ENCODE assay signal across 35 cellular contexts in the genomic region with DNA sequence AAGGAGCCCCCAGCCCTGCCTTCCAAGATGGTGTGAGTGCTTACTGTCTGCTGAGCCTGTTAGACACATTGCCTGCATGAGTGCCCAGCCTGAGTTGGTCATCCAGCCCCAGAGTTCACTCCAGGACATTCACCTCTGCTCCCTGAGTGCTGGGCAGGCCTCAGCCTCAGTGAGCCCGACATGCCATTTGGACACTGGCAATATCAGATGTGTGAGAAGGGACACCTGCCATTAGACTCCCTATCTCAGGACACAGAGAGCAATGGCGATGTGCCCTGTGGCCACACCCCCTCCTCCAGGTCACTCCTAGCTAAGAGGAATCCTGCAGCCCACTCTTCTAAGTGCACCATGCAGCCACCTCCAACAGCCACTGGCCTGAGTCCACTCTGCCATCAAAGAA. TPM values are rescaled to one million over a fixed set of nuclear protein-coding genes. Genes with fewer than 3 reads are reported as not detected.
"Had no signal": no experiment of that assay in that cellular context is flagged by ENCODE, and none has a peak within 500 bp of the region (broad histone marks: within the 10 kb centered on the region; RNA-seq: fewer than 3 reads in every experiment).

No MANE protein-coding gene starts in this region.

- H3K9me3 ChIP-seq: ascending aorta, breast epithelium had no signal

- H3K27me3 ChIP-seq: ascending aorta, brain microvascular endothelial cell, breast epithelium had no signal

- H3K27ac ChIP-seq: ascending aorta, brain microvascular endothelial cell, breast epithelium, VCaP had no signal

- H3K4me1 ChIP-seq: ascending aorta, breast epithelium had no signal

- DNase-seq: activated B cell treated with CpG ODN at 0.5 μM for 24 hours; activated CD4-positive, alpha-beta memory T cell treated with anti-CD3 and anti-CD28 coated beads for 36 hours; activated CD4-positive, alpha-beta T cell treated with anti-CD3 and anti-CD28 coated beads for 4 hours; activated CD4-positive, alpha-beta T cell treated with anti-CD3 and anti-CD28 coated beads, Interleukin-2, amount 10 ng/mL, durations not matched to agents 24 days and 14 days; activated CD4-positive, alpha-beta T cell treated with anti-CD3 and anti-CD28 coated beads, Interleukin-2, amount 50 U/mL, for 1 hour; activated CD4-positive, alpha-beta T cell treated with anti-CD3 and anti-CD28 coated beads, Interleukin-2, amount 50 U/mL, for 4 hours; activated CD4-positive, CD25-positive, alpha-beta regulatory T cell treated with anti-CD3 and anti-CD28 coated beads, Interleukin-2, amount 50 U/mL, for 72 hours; activated CD8-positive, alpha-beta memory T cell treated with anti-CD3 and anti-CD28 coated beads, Interleukin-2, amount 50 U/mL, for 4 hours; activated CD8-positive, alpha-beta T cell treated with anti-CD3 and anti-CD28 coated beads for 36 hours; activated effector memory CD4-positive, alpha-beta T cell treated with anti-CD3 and anti-CD28 coated beads, Interleukin-2, amount 50 U/mL, for 16 hours; activated gamma-delta T cell treated with Interleukin-2 at 50 U/mL for 16 hours; activated naive CD4-positive, alpha-beta T cell; activated naive CD4-positive, alpha-beta T cell treated with anti-CD3 and anti-CD28 coated beads for 36 hours; activated naive CD4-positive, alpha-beta T cell treated with anti-CD3 and anti-CD28 coated beads, Interleukin-2, amount 50 U/mL, for 16 hours; activated naive CD8-positive, alpha-beta T cell treated with anti-CD3 and anti-CD28 coated beads, Interleukin-2, amount 10 ng/mL, durations not matched to agents 7 days and 5 days; activated naive CD8-positive, alpha-beta T cell treated with anti-CD3 and anti-CD28 coated beads, Interleukin-2, amount 50 U/mL, for 24 hours; activated T-cell treated with anti-CD3 and anti-CD28 coated beads for 4 hours; activated T-cell treated with anti-CD3 and anti-CD28 coated beads, Interleukin-2, amount 50 U/mL, for 1 hour; activated T-cell treated with anti-CD3 and anti-CD28 coated beads, Interleukin-2, amount 50 U/mL, for 4 hours; activated T-cell treated with anti-CD3 and anti-CD28 coated beads, Interleukin-2, amount 50 U/mL, for 72 hours; amygdala; anterior cingulate cortex; brain microvascular endothelial cell; central memory CD4-positive, alpha-beta T cell; SW 1271; T-helper 1 cell; T-helper 2 cell; T-helper 9 cell had no signal

- H3K4me3 ChIP-seq: ascending aorta, breast epithelium had no signal

- H3K36me3 ChIP-seq: ascending aorta, brain microvascular endothelial cell, breast epithelium had no signal

RNA-seq across cellular contexts. Expression of gene CES5A, which starts 34.7 kb away (rescaled TPM):
- total RNA-seq: activated B cell treated with CpG ODN at 0.5 μM for 24 hours; activated CD4-positive, alpha-beta memory T cell treated with anti-CD3 and anti-CD28 coated beads for 36 hours; activated CD4-positive, alpha-beta T cell treated with anti-CD3 and anti-CD28 coated beads, Interleukin-2, amount 10 ng/mL, durations not matched to agents 24 days and 14 days; activated CD8-positive, alpha-beta memory T cell treated with anti-CD3 and anti-CD28 coated beads for 36 hours; activated CD8-positive, alpha-beta T cell treated with anti-CD3 and anti-CD28 coated beads for 36 hours; activated naive CD4-positive, alpha-beta T cell treated with anti-CD3 and anti-CD28 coated beads for 36 hours; activated naive CD8-positive, alpha-beta T cell treated with anti-CD3 and anti-CD28 coated beads, Interleukin-2, amount 10 ng/mL, durations not matched to agents 7 days and 5 days; activated T-cell treated with anti-CD3 and anti-CD28 coated beads, Interleukin-2, amount 50 U/mL, for 4 hours; activated T-cell treated with anti-CD3 and anti-CD28 coated beads, Interleukin-2, amount 50 U/mL, for 72 hours; activated T-helper 1 cell treated with anti-CD3 and anti-CD28 coated beads, Interleukin-12 subunit alpha, Interleukin-12 subunit beta, Interleukin-2, Interleukin-4 antibody, amounts not matched to agents 30 ng/mL and 10 ng/mL and 1 ng/mL, durations not matched to agents 14 hours and 24 hours and 36 hours; activated T-helper 17 cell treated with anti-CD3 and anti-CD28 coated beads, Interleukin-2, amount 50 U/mL, for 72 hours; ascending aorta; breast epithelium; cardiac septum had no signal
